Comparison of ENCODE assay signal across 13 cellular contexts in genomic region chr17:67514998-67515397, GRCh38.
DNase-seq lines count a peak whose midpoint lies in the region; ATAC-seq and TF ChIP-seq lines count a peak whose summit lies in the region.
"Had no signal": no experiment of that assay in that cellular context is flagged by ENCODE, and none has a peak within 500 bp of the region (broad histone marks: within the 10 kb centered on the region; RNA-seq: fewer than 3 reads in every experiment).

No MANE protein-coding gene starts in this region.

- no peak overlapping the region for H3K4me2 ChIP-seq in parathyroid adenoma (ENCODE audit: low read length)

- peaks cover 10% of the 10 kb centered on the region for H3K9me3 Mint-ChIP-seq in endodermal cell
- H3K9me3 Mint-ChIP-seq in naive thymus-derived CD4-positive, alpha-beta T cell, result peaks cover 0 to 6% (median 0%) of the 10 kb centered on the region in 11 donors
- H3K9me3 Mint-ChIP-seq in activated T-cell treated with anti-CD3 and anti-CD28 coated beads, Interleukin-2, amount 50 U/mL, for 72 hours, result peaks cover 0 to 2% of the 10 kb centered on the region in 2 donors
- H3K9me3 Mint-ChIP-seq: activated CD4-positive, alpha-beta memory T cell treated with anti-CD3 and anti-CD28 coated beads, Interleukin-2, amount 10 ng/mL, durations not matched to agents 7 days and 5 days had no signal

- H3K36me3 Mint-ChIP-seq in endodermal cell (ENCODE audit: low read depth), result peaks cover 2% of the 10 kb centered on the region
- peaks cover 0 to 13% (median 7%) of the 10 kb centered on the region in 5 donors for H3K36me3 Mint-ChIP-seq in naive thymus-derived CD4-positive, alpha-beta T cell
- H3K36me3 Mint-ChIP-seq in activated T-cell treated with anti-CD3 and anti-CD28 coated beads, Interleukin-2, amount 50 U/mL, for 72 hours (ENCODE audit: insufficient read depth in 2 of 2), result peaks cover 0 to 3% of the 10 kb centered on the region in 2 donors

- H3K36me3 ChIP-seq in endodermal cell (ENCODE audit: control insufficient read depth, insufficient read depth, low read length) (no peaks in the 10 kb centered on the region), parathyroid adenoma (ENCODE audit: control insufficient read depth, insufficient read depth, low read length) (no peaks in the 10 kb centered on the region)
- no peaks in the 10 kb centered on the region for H3K36me3 ChIP-seq in naive thymus-derived CD4-positive, alpha-beta T cell (ENCODE audit: control insufficient read depth in 2 of 3, insufficient read depth in 3 of 3, low read length in 3 of 3)

- H3K27ac Mint-ChIP-seq in endodermal cell, result no peak overlapping the region
- peak overlapping the region in 3 of 9 donors; percentile 14 to 51 (median 50) for H3K27ac Mint-ChIP-seq in naive thymus-derived CD4-positive, alpha-beta T cell
- H3K27ac Mint-ChIP-seq in activated T-cell treated with anti-CD3 and anti-CD28 coated beads, Interleukin-2, amount 50 U/mL, for 72 hours, result no peak overlapping the region
- H3K27ac Mint-ChIP-seq: activated CD4-positive, alpha-beta memory T cell treated with anti-CD3 and anti-CD28 coated beads, Interleukin-2, amount 10 ng/mL, durations not matched to agents 7 days and 5 days had no signal

- POLR2A ChIA-PET in naive thymus-derived CD4-positive, alpha-beta T cell (lab: Charles Lee), result no interaction called here

- no peak overlapping the region for H3K4me3 Mint-ChIP-seq in endodermal cell
- H3K4me3 Mint-ChIP-seq in naive thymus-derived CD4-positive, alpha-beta T cell, result no peak overlapping the region
- no peak overlapping the region for H3K4me3 Mint-ChIP-seq in activated T-cell treated with anti-CD3 and anti-CD28 coated beads, Interleukin-2, amount 50 U/mL, for 72 hours
- H3K4me3 Mint-ChIP-seq: activated CD4-positive, alpha-beta memory T cell treated with anti-CD3 and anti-CD28 coated beads, Interleukin-2, amount 10 ng/mL, durations not matched to agents 7 days and 5 days had no signal

- H3K4me1 ChIP-seq in endodermal cell (ENCODE audit: control insufficient read depth, insufficient read depth, low read length) (peaks cover 6% of the 10 kb centered on the region), parathyroid adenoma (peaks cover 22% of the 10 kb centered on the region)
- peaks cover 4 to 7% of the 10 kb centered on the region in 2 donors for H3K4me1 ChIP-seq in naive thymus-derived CD4-positive, alpha-beta T cell (ENCODE audit: control insufficient read depth in 2 of 2, insufficient read depth in 2 of 2, low read length in 2 of 2)

- H3K4me3 ChIP-seq in endodermal cell (ENCODE audit: low read length), result no peak overlapping the region
- no peak overlapping the region for H3K4me3 ChIP-seq in parathyroid adenoma (ENCODE audit: low read depth, low read length)
- no peak overlapping the region for H3K4me3 ChIP-seq in naive thymus-derived CD4-positive, alpha-beta T cell (ENCODE audit: low read length)

- 58 to 61% methylated on average over 3 to 4 of the region's 4 CpGs for WGBS in endodermal cell (ENCODE audit: insufficient coverage in 1 of 2, insufficient read length in 1 of 2), 2 experiments

- TF ChIP-seq CTCF in endodermal cell (conservative IDR thresholded peaks at IDR 0.05) (no peak), parathyroid adenoma (IDR thresholded peaks at IDR 0.05) (no peak)

- DNase-seq in NCI-H146 (lab: John Stamatoyannopoulos, UW), result peak; percentile 33
- no peak for DNase-seq in NCI-H146 treated with DMSO at 0.1 percent for 48 hours (lab: John Stamatoyannopoulos, UW; ENCODE audit: unreplicated experiment)
- DNase-seq in NCI-H1694 (lab: John Stamatoyannopoulos, UW), result peak; percentile 68
- peak; percentile 58 for DNase-seq in endodermal cell
- DNase-seq in naive thymus-derived CD4-positive, alpha-beta T cell, result no peak
- DNase-seq in activated T-cell treated with anti-CD3 and anti-CD28 coated beads, Interleukin-2, amount 50 U/mL, for 72 hours, result no peak
- DNase-seq in HuH-7.5 (ENCODE audit: low spot score), result no peak
- DNase-seq: 8988T; activated CD4-positive, alpha-beta memory T cell treated with anti-CD3 and anti-CD28 coated beads, Interleukin-2, amount 10 ng/mL, durations not matched to agents 7 days and 5 days; amniotic stem cell; NCI-H2107 had no signal

- H3K79me2 ChIP-seq in parathyroid adenoma, result no peaks in the 10 kb centered on the region

- ATAC-seq in naive thymus-derived CD4-positive, alpha-beta T cell, result no peak
- ATAC-seq in activated T-cell treated with anti-CD3 and anti-CD28 coated beads, Interleukin-2, amount 50 U/mL, for 72 hours (replicated peaks in 1 of 2), result no peak
- ATAC-seq: left lobe of liver had no signal

- H3K27me3 Mint-ChIP-seq in endodermal cell (ENCODE audit: insufficient read depth), result no peaks in the 10 kb centered on the region
- no peaks in the 10 kb centered on the region for H3K27me3 Mint-ChIP-seq in naive thymus-derived CD4-positive, alpha-beta T cell
- H3K27me3 Mint-ChIP-seq in activated T-cell treated with anti-CD3 and anti-CD28 coated beads, Interleukin-2, amount 50 U/mL, for 72 hours (ENCODE audit: low read depth), result no peaks in the 10 kb centered on the region
- H3K27me3 Mint-ChIP-seq: activated CD4-positive, alpha-beta memory T cell treated with anti-CD3 and anti-CD28 coated beads, Interleukin-2, amount 10 ng/mL, durations not matched to agents 7 days and 5 days had no signal

- H3K27ac ChIP-seq in endodermal cell (ENCODE audit: low read depth, low read length) (no peak overlapping the region), parathyroid adenoma (peak overlapping the region; percentile 55)
- no peak overlapping the region for H3K27ac ChIP-seq in naive thymus-derived CD4-positive, alpha-beta T cell (ENCODE audit: low read depth, low read length)

- CTCF ChIA-PET in naive thymus-derived CD4-positive, alpha-beta T cell (lab: Charles Lee), result no interaction called here

- peaks cover 6% of the 10 kb centered on the region for H3K9me3 ChIP-seq in endodermal cell (ENCODE audit: control insufficient read depth, low read length)
- no peaks in the 10 kb centered on the region for H3K9me3 ChIP-seq in parathyroid adenoma (ENCODE audit: control insufficient read depth, low read length)
- no peaks in the 10 kb centered on the region for H3K9me3 ChIP-seq in naive thymus-derived CD4-positive, alpha-beta T cell (ENCODE audit: control insufficient read depth in 2 of 3, low read length in 3 of 3)

- H3K27me3 ChIP-seq in endodermal cell (ENCODE audit: control insufficient read depth, insufficient read depth, low read length, poor library complexity, severe bottlenecking) (no peaks in the 10 kb centered on the region), parathyroid adenoma (ENCODE audit: control insufficient read depth, insufficient read depth, low read length) (no peaks in the 10 kb centered on the region)
- H3K27me3 ChIP-seq in naive thymus-derived CD4-positive, alpha-beta T cell (ENCODE audit: control insufficient read depth in 2 of 2, insufficient read depth in 2 of 2, low read length in 2 of 2), result no peaks in the 10 kb centered on the region

- intact Hi-C loops in naive thymus-derived CD4-positive, alpha-beta T cell (cut with micrococcal nuclease), result no loop called here

- peak overlapping the region; percentile 75 for H2AFZ ChIP-seq in parathyroid adenoma

- H3K9ac ChIP-seq in endodermal cell (ENCODE audit: extremely low read depth, low read length, poor library complexity, severe bottlenecking) (no peak overlapping the region), parathyroid adenoma (no peak overlapping the region)

- H3K4me1 Mint-ChIP-seq in endodermal cell, result peaks cover 23% of the 10 kb centered on the region
- peaks cover 17 to 78% (median 71%) of the 10 kb centered on the region in 7 donors for H3K4me1 Mint-ChIP-seq in naive thymus-derived CD4-positive, alpha-beta T cell
- peaks cover 41% of the 10 kb centered on the region for H3K4me1 Mint-ChIP-seq in activated T-cell treated with anti-CD3 and anti-CD28 coated beads, Interleukin-2, amount 50 U/mL, for 72 hours (ENCODE audit: low read depth)

Comparison
In these comparisons a context has a peak if more than half of its experiments do, and no peak if none do; other contexts are left out.
1. DNase-seq: peak in NCI-H146 (single experiment), NCI-H1694 (single experiment) and endodermal cell (single experiment); none in NCI-H146 treated with DMSO at 0.1 percent for 48 hours (single experiment), naive thymus-derived CD4-positive, alpha-beta T cell (0 of 9), activated T-cell treated with anti-CD3 and anti-CD28 coated beads, Interleukin-2, amount 50 U/mL, for 72 hours (0 of 2) and HuH-7.5 (single experiment).